23 cellular contexts compared by ENCODE assay signal in genomic region chr4:182179751-182180150, GRCh38.
"Had no signal": no experiment of that assay in that cellular context is flagged by ENCODE, and none has a peak within 500 bp of the region (broad histone marks: within the 10 kb centered on the region; RNA-seq: fewer than 3 reads in every experiment).

No MANE protein-coding gene starts in this region.

- H3K27me3 Mint-ChIP-seq: central memory CD8-positive, alpha-beta T cell; effector memory CD8-positive, alpha-beta T cell; naive B cell had no signal

- FAIRE-seq: frontal cortex, islet of Langerhans had no signal

- ATAC-seq: activated CD8-positive, alpha-beta T cell treated with anti-CD3 and anti-CD28 coated beads for 36 hours; activated naive CD4-positive, alpha-beta T cell treated with anti-CD3 and anti-CD28 coated beads, Interleukin-2, amount 50 U/mL, for 72 hours; activated T-cell treated with anti-CD3 and anti-CD28 coated beads, Interleukin-2, amount 50 U/mL, for 72 hours; effector memory CD8-positive, alpha-beta T cell; heart right ventricle had no signal

- H3K36me3 Mint-ChIP-seq: activated naive CD4-positive, alpha-beta T cell treated with anti-CD3 and anti-CD28 coated beads, Interleukin-2, amount 50 U/mL, for 72 hours; brain; naive B cell; WTC11 had no signal

- H3K9me3 ChIP-seq: heart right ventricle had no signal

- H3K4me1 ChIP-seq: heart right ventricle had no signal

- H3K4me3 ChIP-seq: heart right ventricle, lung had no signal

- H3K27ac ChIP-seq: heart right ventricle had no signal

- H3K4me3 Mint-ChIP-seq: activated CD8-positive, alpha-beta T cell treated with anti-CD3 and anti-CD28 coated beads for 36 hours; activated T-cell treated with anti-CD3 and anti-CD28 coated beads, Interleukin-2, amount 50 U/mL, for 72 hours; central memory CD8-positive, alpha-beta T cell; effector memory CD8-positive, alpha-beta T cell; naive B cell; WTC11 had no signal

- DNase-seq: activated CD4-positive, alpha-beta T cell treated with anti-CD3 and anti-CD28 coated beads for 48 hours; activated CD8-positive, alpha-beta T cell treated with anti-CD3 and anti-CD28 coated beads for 36 hours; activated gamma-delta T cell; activated T-cell treated with anti-CD3 and anti-CD28 coated beads, Interleukin-2, amount 50 U/mL, for 72 hours; amygdala; dermis blood vessel endothelial cell; effector memory CD8-positive, alpha-beta T cell; heart right ventricle; naive B cell; retina; stimulated activated CD4-positive, alpha-beta T cell treated with anti-CD3 and anti-CD28 coated beads, Interleukin-15, amount 100 ng/mL, for 24 hours; stimulated activated CD4-positive, alpha-beta T cell treated with anti-CD3 and anti-CD28 coated beads, Interleukin-4, amount 100 ng/mL, for 1 hour; stimulated activated naive CD4-positive, alpha-beta T cell; substantia nigra; T-helper 2 cell; trophoblast cell had no signal

- H3K27ac Mint-ChIP-seq: activated CD8-positive, alpha-beta T cell treated with anti-CD3 and anti-CD28 coated beads for 36 hours; activated naive CD4-positive, alpha-beta T cell treated with anti-CD3 and anti-CD28 coated beads, Interleukin-2, amount 50 U/mL, for 72 hours; activated T-cell treated with anti-CD3 and anti-CD28 coated beads, Interleukin-2, amount 50 U/mL, for 72 hours; effector memory CD8-positive, alpha-beta T cell; naive B cell; WTC11 had no signal

- H3K4me1 Mint-ChIP-seq: central memory CD8-positive, alpha-beta T cell; naive B cell had no signal

- H3K36me3 ChIP-seq: heart right ventricle had no signal

- H3K9me3 Mint-ChIP-seq: activated CD8-positive, alpha-beta T cell treated with anti-CD3 and anti-CD28 coated beads for 36 hours; activated naive CD4-positive, alpha-beta T cell treated with anti-CD3 and anti-CD28 coated beads, Interleukin-2, amount 50 U/mL, for 72 hours; activated T-cell treated with anti-CD3 and anti-CD28 coated beads, Interleukin-2, amount 50 U/mL, for 72 hours; brain; central memory CD8-positive, alpha-beta T cell; effector memory CD8-positive, alpha-beta T cell; naive B cell; WTC11 had no signal
